In the genomic region with DNA sequence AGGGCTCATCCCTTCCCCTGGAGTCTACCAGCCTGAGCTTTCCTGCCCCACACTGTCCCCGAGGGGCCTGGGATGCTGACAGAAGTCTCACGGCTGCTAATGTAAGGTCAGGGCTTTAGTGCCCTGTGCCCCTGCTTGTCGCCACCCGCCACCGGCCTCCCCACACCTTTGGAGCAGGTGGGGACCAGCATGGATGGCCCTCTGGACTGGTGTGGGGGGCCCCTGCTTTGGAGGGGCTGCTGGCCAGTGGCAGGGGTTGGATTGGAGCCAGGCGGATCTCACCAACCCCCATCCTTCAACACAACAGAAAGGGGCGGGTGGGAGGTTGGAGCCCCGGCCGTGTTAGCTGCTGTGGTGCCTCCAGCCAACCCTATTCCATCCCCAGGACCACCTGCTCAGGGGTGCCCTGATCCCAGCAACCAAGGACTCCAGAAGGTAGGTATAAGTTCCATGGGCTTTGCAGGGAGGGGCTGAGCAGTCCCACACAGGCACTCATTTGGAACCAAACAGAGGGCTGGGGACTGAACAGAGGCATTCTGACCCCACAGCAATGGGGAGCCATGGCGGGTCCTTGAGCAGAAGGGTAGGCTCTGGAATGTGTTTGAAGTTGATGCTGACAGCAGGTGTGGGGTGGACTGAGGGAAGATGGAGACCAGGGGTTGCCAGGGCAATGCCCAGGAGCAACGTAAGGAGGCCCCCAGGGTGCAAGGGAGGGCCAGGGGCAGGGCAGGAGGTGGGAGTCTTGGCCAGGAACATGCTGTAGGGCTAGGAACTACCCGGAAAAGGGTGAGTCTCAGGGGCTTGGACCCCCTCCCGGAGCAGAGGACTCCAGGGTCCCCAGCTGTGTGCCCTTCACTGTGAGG, we compare ENCODE assay signal across 25 cellular contexts.
DNase-seq lines count a peak whose midpoint lies in the region; ATAC-seq and TF ChIP-seq lines count a peak whose summit lies in the region.
"Had no signal": no experiment of that assay in that cellular context is flagged by ENCODE, and none has a peak within 500 bp of the region (broad histone marks: within the 10 kb centered on the region; RNA-seq: fewer than 3 reads in every experiment).

No MANE protein-coding gene starts in this region.

- no peaks in the 10 kb centered on the region for H3K36me3 ChIP-seq in esophagus muscularis mucosa
- H3K36me3 ChIP-seq: cardiac muscle cell, pancreas, thoracic aorta had no signal

- no peak for TF ChIP-seq CTCF in GM10266 (IDR thresholded peaks at IDR 0.05; ENCODE audit: control insufficient read depth, insufficient read depth, low read depth, missing control alignments)
- no peak for TF ChIP-seq CTCF in esophagus muscularis mucosa (IDR thresholded peaks at IDR 0.05)

- no peak overlapping the region for H3K27ac ChIP-seq in esophagus muscularis mucosa (replicated peaks in 1 of 4)
- H3K27ac ChIP-seq: cardiac muscle cell, epithelial cell of prostate, pancreas, PC-9, thoracic aorta had no signal

- no peak for ATAC-seq in sciatic nerve
- ATAC-seq: naive thymus-derived CD4-positive, alpha-beta T cell; pancreas; WTC11 had no signal

- no peaks in the 10 kb centered on the region for H3K4me1 Mint-ChIP-seq in activated T-helper 2 cell treated with anti-CD3 and anti-CD28 coated beads, Interferon-gamma antibody, Interleukin-2, Interleukin-4, amounts not matched to agents 10 μg/mL and 5 μg/mL and 100 μg/mL, durations not matched to agents 14 hours and 24 hours and 36 hours (ENCODE audit: low read depth)
- H3K4me1 Mint-ChIP-seq: stimulated activated memory B cell treated with anti-CD40 and anti-IgM and Interleukin-4, amounts not matched to agents 10 μg/mL and 1 μg/mL and 100 μg/mL, for 72 hours had no signal

- intact Hi-C loops in esophagus muscularis mucosa (cut with DNase I) = no loop called here
- intact Hi-C loops in sciatic nerve (cut with DNase I) = no loop called here
- intact Hi-C loops in activated T-helper 2 cell treated with anti-CD3 and anti-CD28 coated beads, Interferon-gamma antibody, Interleukin-2, Interleukin-4, amounts not matched to agents 10 μg/mL and 5 μg/mL and 100 μg/mL, durations not matched to agents 14 hours and 24 hours and 36 hours (cut with micrococcal nuclease) = no loop called here

- no peak overlapping the region for H3K4me3 ChIP-seq in esophagus muscularis mucosa
- H3K4me3 ChIP-seq: cardiac muscle cell, GM12878, pancreas, PC-9, thoracic aorta had no signal

- H3K36me3 Mint-ChIP-seq in activated T-helper 2 cell treated with anti-CD3 and anti-CD28 coated beads, Interferon-gamma antibody, Interleukin-2, Interleukin-4, amounts not matched to agents 10 μg/mL and 5 μg/mL and 100 μg/mL, durations not matched to agents 14 hours and 24 hours and 36 hours (ENCODE audit: low read depth) = no peaks in the 10 kb centered on the region
- H3K36me3 Mint-ChIP-seq: naive thymus-derived CD4-positive, alpha-beta T cell; stimulated activated memory B cell treated with anti-CD40 and anti-IgM and Interleukin-4, amounts not matched to agents 10 μg/mL and 1 μg/mL and 100 μg/mL, for 72 hours; WTC11 had no signal

- no peaks in the 10 kb centered on the region for H3K9me3 Mint-ChIP-seq in activated T-helper 2 cell treated with anti-CD3 and anti-CD28 coated beads, Interferon-gamma antibody, Interleukin-2, Interleukin-4, amounts not matched to agents 10 μg/mL and 5 μg/mL and 100 μg/mL, durations not matched to agents 14 hours and 24 hours and 36 hours
- H3K9me3 Mint-ChIP-seq: CD4-positive, alpha-beta T cell; naive thymus-derived CD4-positive, alpha-beta T cell; stimulated activated memory B cell treated with anti-CD40 and anti-IgM and Interleukin-4, amounts not matched to agents 10 μg/mL and 1 μg/mL and 100 μg/mL, for 72 hours had no signal

- H3K9me3 ChIP-seq in esophagus muscularis mucosa = no peaks in the 10 kb centered on the region
- H3K9me3 ChIP-seq: pancreas, thoracic aorta had no signal

- DNase-seq in activated CD8-positive, alpha-beta memory T cell treated with anti-CD3 and anti-CD28 coated beads for 24 hours = peak; percentile 51
- DNase-seq in activated CD8-positive, alpha-beta memory T cell treated with anti-CD3 and anti-CD28 coated beads, Interleukin-2, amount 50 U/mL, for 48 hours = no peak
- DNase-seq in GM10266 (ENCODE audit: extremely low spot score) (peak; percentile 12), esophagus muscularis mucosa (ENCODE audit: extremely low spot score) (peak; percentile 80), sciatic nerve (ENCODE audit: low spot score) (peak; percentile 42), NAMALWA (ENCODE audit: low spot score) (no peak), NCI-H446 treated with DMSO at 0.1 percent for 48 hours (lab: John Stamatoyannopoulos, UW) (no peak)
- no peak for DNase-seq in activated T-helper 2 cell treated with anti-CD3 and anti-CD28 coated beads, Interferon-gamma antibody, Interleukin-2, Interleukin-4, amounts not matched to agents 10 μg/mL and 5 μg/mL and 100 μg/mL, durations not matched to agents 14 hours and 24 hours and 36 hours (ENCODE audit: low spot score)
- DNase-seq: foreskin fibroblast; GDM1; hypothalamus; KG1; mesendoderm; naive thymus-derived CD4-positive, alpha-beta T cell; NCI-H187; PC-9; stimulated activated CD4-positive, alpha-beta T cell treated with anti-CD3 and anti-CD28 coated beads, Interleukin-1b, Interleukin-23, amount 100 ng/mL, for 48 hours had no signal

- WGBS in esophagus muscularis mucosa = 79% methylated on average over 11 of the region's 13 CpGs

- H3K4me1 ChIP-seq in esophagus muscularis mucosa = peaks cover 13 to 19% (median 19%) of the 10 kb centered on the region in 4 donors
- H3K4me1 ChIP-seq: pancreas had no signal

- H3K27ac Mint-ChIP-seq in activated T-helper 2 cell treated with anti-CD3 and anti-CD28 coated beads, Interferon-gamma antibody, Interleukin-2, Interleukin-4, amounts not matched to agents 10 μg/mL and 5 μg/mL and 100 μg/mL, durations not matched to agents 14 hours and 24 hours and 36 hours = no peak overlapping the region
- H3K27ac Mint-ChIP-seq: CD4-positive, alpha-beta T cell; naive thymus-derived CD4-positive, alpha-beta T cell; stimulated activated memory B cell treated with anti-CD40 and anti-IgM and Interleukin-4, amounts not matched to agents 10 μg/mL and 1 μg/mL and 100 μg/mL, for 72 hours; WTC11 had no signal

- no peak overlapping the region for H3K4me3 Mint-ChIP-seq in activated T-helper 2 cell treated with anti-CD3 and anti-CD28 coated beads, Interferon-gamma antibody, Interleukin-2, Interleukin-4, amounts not matched to agents 10 μg/mL and 5 μg/mL and 100 μg/mL, durations not matched to agents 14 hours and 24 hours and 36 hours (ENCODE audit: low read depth)
- H3K4me3 Mint-ChIP-seq: CD4-positive, alpha-beta T cell; naive thymus-derived CD4-positive, alpha-beta T cell; stimulated activated memory B cell treated with anti-CD40 and anti-IgM and Interleukin-4, amounts not matched to agents 10 μg/mL and 1 μg/mL and 100 μg/mL, for 72 hours; WTC11 had no signal

- H3K27me3 ChIP-seq in esophagus muscularis mucosa = peaks cover 0 to 18% (median 0%) of the 10 kb centered on the region in 4 donors
- H3K27me3 ChIP-seq: cardiac muscle cell, pancreas had no signal

- no peak for TF ChIP-seq POLR2A in esophagus muscularis mucosa (IDR thresholded peaks at IDR 0.05; ENCODE audit: low read depth)

- no peak for TF ChIP-seq EP300 in esophagus muscularis mucosa (IDR thresholded peaks at IDR 0.05)

- no peaks in the 10 kb centered on the region for H3K27me3 Mint-ChIP-seq in activated T-helper 2 cell treated with anti-CD3 and anti-CD28 coated beads, Interferon-gamma antibody, Interleukin-2, Interleukin-4, amounts not matched to agents 10 μg/mL and 5 μg/mL and 100 μg/mL, durations not matched to agents 14 hours and 24 hours and 36 hours (ENCODE audit: low read depth)

Comparison
In these comparisons a context has a peak if more than half of its experiments do, and no peak if none do; other contexts are left out.
1. DNase-seq: peak in activated CD8-positive, alpha-beta memory T cell treated with anti-CD3 and anti-CD28 coated beads for 24 hours (single experiment), GM10266 (single experiment), esophagus muscularis mucosa (single experiment) and sciatic nerve (single experiment); none in activated CD8-positive, alpha-beta memory T cell treated with anti-CD3 and anti-CD28 coated beads, Interleukin-2, amount 50 U/mL, for 48 hours (single experiment), NAMALWA (single experiment), activated T-helper 2 cell treated with anti-CD3 and anti-CD28 coated beads, Interferon-gamma antibody, Interleukin-2, Interleukin-4, amounts not matched to agents 10 μg/mL and 5 μg/mL and 100 μg/mL, durations not matched to agents 14 hours and 24 hours and 36 hours (single experiment) and NCI-H446 treated with DMSO at 0.1 percent for 48 hours (single experiment).